Comparison of ENCODE assay signal across 8 cellular contexts in genomic region chr9:92762781-92763708, GRCh38. TPM values are rescaled to one million over a fixed set of nuclear protein-coding genes. Genes with fewer than 3 reads are reported as not detected.
A peak's percentile ranks its signal among the peaks of the same experiment; 100 is the strongest.
DNase-seq lines count a peak whose midpoint lies in the region; ATAC-seq and TF ChIP-seq lines count a peak whose summit lies in the region.

No MANE protein-coding gene starts in this region.

- H3K27ac ChIP-seq in esophagus (ENCODE audit: low read depth in 2 of 2, low read length in 1 of 2) (peak overlapping the region; percentile 85 to 88), prostate gland (peak overlapping the region in 1 of 2 donors; percentile 65)

- ATAC-seq in HG03039 (IDR thresholded peaks at IDR 0.05; ENCODE audit: unreplicated experiment) (no peak), HG03159 (IDR thresholded peaks at IDR 0.05; ENCODE audit: unreplicated experiment) (no peak), GM18511 (IDR thresholded peaks at IDR 0.05; ENCODE audit: unreplicated experiment) (no peak)

- H3K36me3 ChIP-seq in esophagus (ENCODE audit: control insufficient read depth in 2 of 2, insufficient read depth in 2 of 2, low read length in 1 of 2) (no peaks in the 10 kb centered on the region), prostate gland (no peaks in the 10 kb centered on the region)

- H3K4me1 ChIP-seq in esophagus (ENCODE audit: control insufficient read depth in 2 of 2, insufficient read depth in 2 of 2, low read length in 1 of 2): peaks cover 20 to 46% of the 10 kb centered on the region in 2 donors
- peaks cover 12% of the 10 kb centered on the region for H3K4me1 ChIP-seq in prostate gland (replicated peaks)

- no peaks in the 10 kb centered on the region for H3K27me3 ChIP-seq in esophagus (ENCODE audit: control insufficient read depth in 1 of 2, insufficient read depth in 2 of 2, low read length in 2 of 2)
- H3K27me3 ChIP-seq in prostate gland (replicated peaks; ENCODE audit: insufficient read depth): no peaks in the 10 kb centered on the region

- 32 to 43% methylated on average over 19 of the region's 19 CpGs for WGBS in esophagus, 2 donors
- 63% methylated on average over 19 of the region's 19 CpGs for WGBS in prostate gland

- intact Hi-C loops in prostate gland (cut with DNase I): no loop called here

- DNase-seq in G401 (ENCODE audit: low spot score) (peak; percentile 23), RKO (ENCODE audit: low spot score) (peak; percentile 24), prostate gland (ENCODE audit: low spot score) (no peak)
- DNase-seq in activated CD4-positive, CD25-positive, alpha-beta regulatory T cell (lab: John Stamatoyannopoulos, UW): no peak

- in situ Hi-C loops in G401 (cut with HindIII; ENCODE audit: low sequenced_read_pairs): no loop called here

- no peaks in the 10 kb centered on the region for H3K9me3 ChIP-seq in esophagus (ENCODE audit: control insufficient read depth in 2 of 2, insufficient read depth in 1 of 2, low read depth in 1 of 2, low read length in 1 of 2)
- H3K9me3 ChIP-seq in prostate gland: no peaks in the 10 kb centered on the region

- H3K4me3 ChIP-seq in esophagus (ENCODE audit: low read depth in 1 of 2, low read length in 2 of 2) (peak overlapping the region; percentile 71 to 94), prostate gland (peak overlapping the region; percentile 77 to 100)

- no peak for TF ChIP-seq POLR2A in prostate gland (IDR thresholded peaks at IDR 0.05)

- TF ChIP-seq CTCF in prostate gland (IDR thresholded peaks at IDR 0.05): no peak

RNA-seq across cellular contexts. Expression of gene BICD2, which starts 1.6 kb away (rescaled TPM):
- 25.0 and 30.3 TPM in 2 replicates for total RNA-seq in G401 (2014; rRNA removed; shearing (Covaris generic))
- 10 to 100 TPM; 30.9 to 41.1 TPM for polyA plus RNA-seq in esophagus
- 10 to 100 TPM; 22.2 to 48.3 TPM for total RNA-seq in prostate gland

Comparison
In these comparisons a context has a peak if more than half of its experiments do, and no peak if none do; other contexts are left out.
1. DNase-seq: peak in G401 (single experiment) and RKO (single experiment); none in prostate gland (single experiment) and activated CD4-positive, CD25-positive, alpha-beta regulatory T cell (0 of 4).